ENCODE assay signal across 8 cellular contexts in genomic region chr1:235326719-235327558, GRCh38. TPM values are rescaled to one million over a fixed set of nuclear protein-coding genes. Genes with fewer than 3 reads are reported as not detected.
DNase-seq lines count a peak whose midpoint lies in the region; ATAC-seq and TF ChIP-seq lines count a peak whose summit lies in the region.

No MANE protein-coding gene starts in this region.

- ATAC-seq in PC-3, result no peak
- peak; percentile 29 for ATAC-seq in stimulated activated naive CD8-positive, alpha-beta T cell treated with anti-CD3 and anti-CD28 coated beads, Interleukin-15, amount 100 ng/mL, for 72 hours
- no peak for ATAC-seq in GM21619 (IDR thresholded peaks at IDR 0.05; ENCODE audit: unreplicated experiment)

- H3K36me3 Mint-ChIP-seq in Caco-2 (ENCODE audit: insufficient read depth, unreplicated experiment), result peaks cover 23% of the 10 kb centered on the region

- DNase-seq in Caco-2 (peak; percentile 41 to 53), HFF-Myc (ENCODE audit: extremely low read depth, low read depth) (no peak), PC-3 (peak; percentile 11), fibroblast of pulmonary artery (ENCODE audit: low read depth) (peak; percentile 19)
- peak; percentile 32 to 53 for DNase-seq in activated T-helper 1 cell treated with anti-CD3 and anti-CD28 coated beads, Interleukin-2, amount 50 U/mL, for 16 hours (ENCODE audit: low read depth in 1 of 2, low spot score in 1 of 2)
- peak; percentile 74 to 78 for DNase-seq in stimulated activated naive CD8-positive, alpha-beta T cell treated with anti-CD3 and anti-CD28 coated beads, Interleukin-15, amount 100 ng/mL, for 72 hours

- H3K27me3 ChIP-seq in Caco-2 (replicated peaks; ENCODE audit: control insufficient read depth, insufficient read depth, low read length), result no peaks in the 10 kb centered on the region
- no peaks in the 10 kb centered on the region for H3K27me3 ChIP-seq in PC-3 (ENCODE audit: low read length)
- H3K27me3 ChIP-seq in neural cell (ENCODE audit: insufficient read depth, low read depth, low read length), result no peaks in the 10 kb centered on the region

- H3K9ac ChIP-seq in PC-3 (ENCODE audit: low read length) (peak overlapping the region; percentile 86), neural cell (ENCODE audit: low read length) (peak overlapping the region; percentile 99)

- TF ChIP-seq CTCF in Caco-2 (IDR thresholded peaks at IDR 0.05; ENCODE audit: insufficient read depth in 1 of 2, low read depth in 1 of 2, low read length in 1 of 2, severe bottlenecking in 1 of 2, unreplicated experiment in 1 of 2) (no peak), HFF-Myc (IDR thresholded peaks at IDR 0.05; ENCODE audit: low read depth, low read length, missing control alignments) (no peak), PC-3 (conservative IDR thresholded peaks at IDR 0.05; ENCODE audit: low read depth, low read length) (no peak), fibroblast of pulmonary artery (IDR thresholded peaks at IDR 0.05; ENCODE audit: low read length, missing control alignments) (no peak), neural cell (IDR thresholded peaks at IDR 0.05; ENCODE audit: poor library complexity, severe bottlenecking) (no peak)

- H3K4me2 ChIP-seq in PC-3 (ENCODE audit: low read length) (peak overlapping the region; percentile 91), neural cell (ENCODE audit: low read length) (peak overlapping the region; percentile 88)

- H3F3A ChIP-seq in PC-3 (ENCODE audit: low read length, unreplicated experiment) (no peaks in the 10 kb centered on the region), neural cell (ENCODE audit: insufficient read depth, low read length, poor library complexity, severe bottlenecking) (no peaks in the 10 kb centered on the region)

- no peak overlapping the region for H3K4me3 Mint-ChIP-seq in Caco-2 (ENCODE audit: unreplicated experiment)
- peak overlapping the region; percentile 98 to 99 for H3K4me3 Mint-ChIP-seq in stimulated activated naive CD8-positive, alpha-beta T cell treated with anti-CD3 and anti-CD28 coated beads, Interleukin-15, amount 100 ng/mL, for 72 hours

- H4K20me1 ChIP-seq in PC-3 (ENCODE audit: low read length) (peaks cover 13% of the 10 kb centered on the region), neural cell (ENCODE audit: insufficient read depth) (peaks cover 21% of the 10 kb centered on the region)

- CTCF ChIA-PET in Caco-2 (lab: Charles Lee), result no interaction called here
- CTCF ChIA-PET in PC-3 (lab: Charles Lee), result no interaction called here

- H3K79me2 ChIP-seq in PC-3 (ENCODE audit: low read length) (peaks cover 89% of the 10 kb centered on the region), neural cell (replicated peaks; ENCODE audit: insufficient read depth, low read length) (peaks cover 78% of the 10 kb centered on the region)

- TF ChIP-seq RAD21 in neural cell (conservative IDR thresholded peaks at IDR 0.05), result no peak

- intact Hi-C loops in Caco-2 (cut with micrococcal nuclease; ENCODE audit: unreplicated experiment), result no loop called here
- intact Hi-C loops in PC-3 (cut with micrococcal nuclease), result no loop called here

- peak overlapping the region; percentile 64 for H2AFZ ChIP-seq in PC-3 (ENCODE audit: low read length)
- peak overlapping the region; percentile 24 for H2AFZ ChIP-seq in neural cell (ENCODE audit: low read depth, low read length)

- peaks cover 27% of the 10 kb centered on the region for H3K4me1 Mint-ChIP-seq in Caco-2 (ENCODE audit: low read depth, unreplicated experiment)
- peaks cover 23% of the 10 kb centered on the region for H3K4me1 Mint-ChIP-seq in stimulated activated naive CD8-positive, alpha-beta T cell treated with anti-CD3 and anti-CD28 coated beads, Interleukin-15, amount 100 ng/mL, for 72 hours

- H3K4me1 ChIP-seq in Caco-2, result peaks cover 12% of the 10 kb centered on the region
- peaks cover 19% of the 10 kb centered on the region; the same call in 1 of the 2 replicates for H3K4me1 ChIP-seq in PC-3 (ENCODE audit: insufficient read depth, low read length)

- H3K36me3 ChIP-seq in Caco-2 (ENCODE audit: control insufficient read depth, insufficient read depth, low read length), result no peaks in the 10 kb centered on the region
- no peaks in the 10 kb centered on the region for H3K36me3 ChIP-seq in PC-3 (ENCODE audit: low read depth, low read length)
- no peaks in the 10 kb centered on the region for H3K36me3 ChIP-seq in neural cell (ENCODE audit: insufficient read depth, low read length)

- no peaks in the 10 kb centered on the region for H3K9me2 ChIP-seq in PC-3 (replicated peaks; ENCODE audit: low read length)
- no peaks in the 10 kb centered on the region for H3K9me2 ChIP-seq in neural cell (ENCODE audit: insufficient read depth, low read length)

- peak overlapping the region; percentile 63; the same call in 1 of the 2 replicates for H3K27ac ChIP-seq in PC-3 (ENCODE audit: low read length)
- H3K27ac ChIP-seq in neural cell (ENCODE audit: low read length), result peak overlapping the region; percentile 97

- peak; percentile 3 for TF ChIP-seq EP300 in neural cell (conservative IDR thresholded peaks at IDR 0.05; ENCODE audit: poor library complexity, severe bottlenecking)

- BruUV-seq in Caco-2 (replicated peaks; lab: Mats Ljungman, UMichigan) (no TSS peak), PC-3 (replicated peaks; lab: Mats Ljungman, UMichigan) (no TSS peak)

- H3K9me3 ChIP-seq in Caco-2, result no peaks in the 10 kb centered on the region
- no peaks in the 10 kb centered on the region for H3K9me3 ChIP-seq in PC-3 (ENCODE audit: low read length)
- H3K9me3 ChIP-seq in neural cell (ENCODE audit: low read length), result no peaks in the 10 kb centered on the region

- no peaks in the 10 kb centered on the region for H3K27me3 Mint-ChIP-seq in Caco-2 (ENCODE audit: insufficient read depth, unreplicated experiment)
- H3K27me3 Mint-ChIP-seq in stimulated activated naive CD8-positive, alpha-beta T cell treated with anti-CD3 and anti-CD28 coated beads, Interleukin-15, amount 100 ng/mL, for 72 hours, result no peaks in the 10 kb centered on the region

- H3K9me3 Mint-ChIP-seq in Caco-2 (ENCODE audit: unreplicated experiment), result no peaks in the 10 kb centered on the region
- H3K9me3 Mint-ChIP-seq in stimulated activated naive CD8-positive, alpha-beta T cell treated with anti-CD3 and anti-CD28 coated beads, Interleukin-15, amount 100 ng/mL, for 72 hours, result no peaks in the 10 kb centered on the region

- H3K27ac Mint-ChIP-seq in Caco-2 (ENCODE audit: unreplicated experiment), result no peak overlapping the region
- H3K27ac Mint-ChIP-seq in stimulated activated naive CD8-positive, alpha-beta T cell treated with anti-CD3 and anti-CD28 coated beads, Interleukin-15, amount 100 ng/mL, for 72 hours, result peak overlapping the region; percentile 95 to 100

- POLR2A ChIA-PET in Caco-2 (lab: Charles Lee) (interaction anchor here (0.6 kb wide), 1 partner anchor 19 kb away, joined by 13 read pairs; no protein-coding TSS in a partner anchor), PC-3 (lab: Charles Lee; ENCODE audit: unreplicated experiment) (no interaction called here)

- H3K4me3 ChIP-seq in Caco-2 (ENCODE audit: low read depth, low read length), result peak overlapping the region; percentile 95
- H3K4me3 ChIP-seq in HFF-Myc (replicated peaks; ENCODE audit: low read depth, low read length), result peak overlapping the region; percentile 97
- H3K4me3 ChIP-seq in PC-3 (ENCODE audit: low read length), result peak overlapping the region; percentile 97
- peak overlapping the region; percentile 94 for H3K4me3 ChIP-seq in fibroblast of pulmonary artery (replicated peaks; ENCODE audit: low read depth, low read length)
- peak overlapping the region; percentile 75 for H3K4me3 ChIP-seq in neural cell (ENCODE audit: low read length)

TF ChIP-seq in neural cell, 6 proteins besides CTCF, POLR2A, EP300 and RAD21:
- TF ChIP-seq MXI1 (conservative IDR thresholded peaks at IDR 0.05; ENCODE audit: poor library complexity, severe bottlenecking) (no peak), REST (IDR thresholded peaks at IDR 0.05; ENCODE audit: borderline replicate concordance) (peak; percentile 27), TAF1 (IDR thresholded peaks at IDR 0.05; ENCODE audit: low read depth) (no peak), EZH2 (IDR thresholded peaks at IDR 0.05; ENCODE audit: borderline replicate concordance, insufficient read depth, low read length, poor library complexity, severe bottlenecking) (no peak)

RNA-seq across cellular contexts. Expression of gene ARID4B, which starts 1.0 kb away (rescaled TPM):
- total RNA-seq in Caco-2 (2022) (34.2 and 35.9 TPM in 2 replicates), PC-3 (2014; rRNA removed) (14.0 and 16.8 TPM in 2 replicates)
- polyA plus RNA-seq in neural cell, result 43.7 and 49.3 TPM in 2 replicates
- 139 and 183 TPM in 2 replicates for polyA minus RNA-seq in neural cell

RNA-seq across cellular contexts. Expression of gene GGPS1, which starts 1.4 kb away (rescaled TPM):
- total RNA-seq in Caco-2 (2022), result 40.4 and 45.3 TPM in 2 replicates
- total RNA-seq in PC-3 (2014; rRNA removed), result 9.3 and 17.4 TPM in 2 replicates
- 45.7 and 71.9 TPM in 2 replicates for polyA plus RNA-seq in neural cell
- 48.5 and 48.7 TPM in 2 replicates for polyA minus RNA-seq in neural cell

RNA-seq across cellular contexts. Expression of gene TBCE, which starts 40.3 kb away (rescaled TPM):
- 38.5 and 40.0 TPM in 2 replicates for total RNA-seq in Caco-2 (2022)
- 31.8 and 41.0 TPM in 2 replicates for total RNA-seq in PC-3 (2014; rRNA removed)
- polyA plus RNA-seq in neural cell, result 59.0 and 72.9 TPM in 2 replicates
- polyA minus RNA-seq in neural cell, result 42.8 and 46.5 TPM in 2 replicates
